ENCODE assay signal across 8 cellular contexts in the genomic region with DNA sequence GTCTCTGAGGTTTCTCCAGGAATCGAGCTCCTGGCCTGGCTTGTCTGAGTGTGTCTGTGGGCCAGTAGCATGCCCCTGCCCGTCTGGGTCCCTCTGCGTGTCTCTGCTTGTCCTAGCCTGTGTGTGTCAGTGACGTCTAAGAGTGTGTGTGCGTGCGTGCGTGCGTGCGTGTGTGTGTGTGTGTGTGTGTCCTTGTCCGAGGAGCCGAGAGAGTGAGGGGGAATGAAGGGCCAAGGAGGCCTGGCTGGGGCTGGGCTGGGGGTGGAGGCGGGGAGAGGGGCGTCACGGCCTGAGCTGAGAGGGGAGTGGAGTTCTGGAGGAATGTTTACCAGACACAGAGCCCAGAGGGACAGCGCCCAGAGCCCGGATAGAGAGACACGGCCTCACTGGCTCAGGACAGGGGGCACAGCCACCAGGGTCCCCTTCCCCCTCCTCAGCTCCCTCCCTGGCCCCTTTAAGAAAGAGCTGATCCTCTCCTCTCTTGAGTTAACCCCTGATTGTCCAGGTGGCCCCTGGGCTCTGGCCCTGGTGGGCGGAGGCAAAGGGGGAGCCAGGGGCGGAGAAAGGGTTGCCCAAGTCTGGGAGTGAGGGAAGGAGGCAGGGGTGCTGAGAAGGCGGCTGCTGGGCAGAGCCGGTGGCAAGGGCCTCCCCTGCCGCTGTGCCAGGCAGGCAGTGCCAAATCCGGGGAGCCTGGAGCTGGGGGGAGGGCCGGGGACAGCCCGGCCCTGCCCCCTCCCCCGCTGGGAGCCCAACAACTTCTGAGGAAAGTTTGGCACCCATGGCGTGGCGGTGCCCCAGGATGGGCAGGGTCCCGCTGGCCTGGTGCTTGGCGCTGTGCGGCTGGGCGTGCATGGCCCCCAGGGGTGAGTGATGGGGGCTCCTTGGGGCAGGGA. TPM values are rescaled to one million over a fixed set of nuclear protein-coding genes. Genes with fewer than 3 reads are reported as not detected.
DNase-seq lines count a peak whose midpoint lies in the region; ATAC-seq and TF ChIP-seq lines count a peak whose summit lies in the region.

A gene (plus strand): TSS at position 609 of the 893 bp plus-strand sequence. CDS start 170 bp downstream, at position 779.

- no peaks in the 10 kb centered on the region for H3K36me3 ChIP-seq in Panc1 (ENCODE audit: control insufficient read depth, insufficient read depth, low read length)

- peak within 1 kb of the TSS; percentile 56 to 80 for H3K4me3 ChIP-seq in Panc1 (ENCODE audit: low read depth in 2 of 2, low read length in 2 of 2)

- peaks cover 28% of the 10 kb centered on the region for H3K4me1 ChIP-seq in Panc1 (ENCODE audit: control insufficient read depth, insufficient read depth, low read length)

- in situ Hi-C loops in Panc1 (cut with HindIII; ENCODE audit: low pct_unique_long_range_greater_than_20kb, low sequenced_read_pairs), result no loop called here

- peak within 1 kb of the TSS; percentile 84 for H3K27ac ChIP-seq in Panc1 (ENCODE audit: low read length)

- H3K27me3 ChIP-seq in Panc1 (ENCODE audit: control insufficient read depth, insufficient read depth, low read length), result no peaks in the 10 kb centered on the region

- H3K9me3 ChIP-seq in Panc1 (ENCODE audit: control insufficient read depth, insufficient read depth, low read depth, low read length), result no peaks in the 10 kb centered on the region

- intact Hi-C loops in Panc1 (cut with micrococcal nuclease; ENCODE audit: unreplicated experiment), result no loop called here

- POLR2A ChIA-PET in Panc1 (lab: Charles Lee), result no interaction called here

- no peak for TF ChIP-seq CTCF in Panc1 (IDR thresholded peaks at IDR 0.05)

- BruUV-seq in Panc1 (replicated peaks; lab: Mats Ljungman, UMichigan), result no TSS peak

- ATAC-seq in Panc1, result peak; percentile 78
- peak; percentile 89 for ATAC-seq in esophagus mucosa
- no peak for ATAC-seq in HG03039 (IDR thresholded peaks at IDR 0.05; ENCODE audit: unreplicated experiment)
- ATAC-seq in GM18909 (IDR thresholded peaks at IDR 0.05; ENCODE audit: poor library complexity, unreplicated experiment), result no peak

- CTCF ChIA-PET in Panc1 (lab: Charles Lee), result interaction anchor here (0.5 to 0.8 kb wide), 3 partner anchors 29 to 85 kb away, joined by 3 to 11 read pairs (median 6); no protein-coding TSS in a partner anchor

- peak; percentile 87 for DNase-seq in AG20443 (ENCODE audit: low spot score)
- DNase-seq in Panc1 (ENCODE audit: low read depth, low spot score), result no peak
- DNase-seq in mesenteric fat pad (ENCODE audit: low spot score), result no peak
- peak; percentile 93 for DNase-seq in ureter (ENCODE audit: low spot score)
- DNase-seq in NOMO-1 treated with dmso at 0.1 percent for 144 hours (lab: John Stamatoyannopoulos, UW; ENCODE audit: unreplicated experiment), result no peak

RNA-seq across cellular contexts. Expression of the gene that starts here (rescaled TPM):
- 128 TPM for total RNA-seq in Panc1 (2021; ENCODE audit: unreplicated experiment)
- 87.2 TPM for polyA plus RNA-seq in Panc1 (2012; ENCODE audit: insufficient read length)
- 4.0 TPM for total RNA-seq in esophagus mucosa
- total RNA-seq in mesenteric fat pad, result 61.1 TPM
- 40.1 TPM for total RNA-seq in ureter

Comparison
In these comparisons a context has a peak if more than half of its experiments do, and no peak if none do; other contexts are left out.
1. DNase-seq: peak in AG20443 (single experiment) and ureter (single experiment); none in Panc1 (single experiment), mesenteric fat pad (single experiment) and NOMO-1 treated with dmso at 0.1 percent for 144 hours (single experiment).
2. ATAC-seq: peak in Panc1 (single experiment) and esophagus mucosa (single experiment); none in HG03039 (single experiment) and GM18909 (single experiment).